18 cellular contexts compared by ENCODE assay signal in the genomic region with DNA sequence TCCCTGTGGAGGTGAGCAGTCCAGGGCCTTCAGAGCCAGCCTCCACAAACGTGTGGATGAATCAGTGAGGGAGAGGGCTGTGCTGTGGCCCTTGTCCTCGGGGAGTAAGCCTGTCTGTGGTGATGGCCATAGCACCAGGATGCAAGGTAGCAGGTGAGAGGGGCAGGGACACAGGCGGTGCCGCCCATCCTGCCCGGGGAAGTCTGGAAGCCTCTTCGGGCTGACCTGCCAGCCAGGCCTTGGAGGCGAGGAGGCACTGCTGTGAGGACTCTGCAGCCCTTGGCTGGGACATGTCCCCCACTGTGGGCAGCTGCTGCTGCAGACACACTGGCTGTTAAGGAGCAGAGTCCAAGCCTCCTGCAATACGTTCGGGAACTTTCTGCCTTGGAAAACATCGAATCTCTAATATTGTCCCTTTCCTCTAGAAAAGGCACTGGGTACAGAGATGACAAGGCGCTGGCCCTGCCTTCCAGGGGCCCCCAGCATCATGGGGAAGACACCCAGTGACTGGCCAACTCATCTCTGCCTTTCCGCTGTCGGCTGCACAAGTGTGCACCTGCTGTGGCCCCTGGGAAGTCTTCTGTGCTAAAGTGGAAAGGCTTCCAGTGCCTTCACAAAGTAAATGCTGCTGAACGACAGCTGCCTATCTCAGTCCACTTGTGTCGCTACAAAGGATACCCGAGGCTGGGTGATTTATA.
"Had no signal": no experiment of that assay in that cellular context is flagged by ENCODE, and none has a peak within 500 bp of the region (broad histone marks: within the 10 kb centered on the region; RNA-seq: fewer than 3 reads in every experiment).

No MANE protein-coding gene starts in this region.

- H3K27me3 ChIP-seq: thyroid gland had no signal

- H3K27ac Mint-ChIP-seq: activated CD4-positive, alpha-beta memory T cell treated with anti-CD3 and anti-CD28 coated beads, Interleukin-2, amount 10 ng/mL, durations not matched to agents 7 days and 5 days; activated naive CD4-positive, alpha-beta T cell treated with anti-CD3 and anti-CD28 coated beads, Interleukin-2, amount 50 U/mL, for 72 hours; effector memory CD8-positive, alpha-beta T cell; mesothelial cell of epicardium; nephron progenitor cell had no signal

- H3K36me3 ChIP-seq: adrenal gland, breast epithelium, thyroid gland had no signal

- H3K27ac ChIP-seq: adrenal gland, breast epithelium, thyroid gland had no signal

- H3K9me3 ChIP-seq: adrenal gland, thyroid gland had no signal

- H3K9me3 Mint-ChIP-seq: activated CD4-positive, alpha-beta memory T cell treated with anti-CD3 and anti-CD28 coated beads, Interleukin-2, amount 10 ng/mL, durations not matched to agents 7 days and 5 days; activated naive CD4-positive, alpha-beta T cell treated with anti-CD3 and anti-CD28 coated beads, Interleukin-2, amount 50 U/mL, for 72 hours; effector memory CD8-positive, alpha-beta T cell; mesothelial cell of epicardium had no signal

- H3K4me1 ChIP-seq: adrenal gland, breast epithelium had no signal

- H3K36me3 Mint-ChIP-seq: activated naive CD4-positive, alpha-beta T cell treated with anti-CD3 and anti-CD28 coated beads, Interleukin-2, amount 50 U/mL, for 72 hours; mesothelial cell of epicardium had no signal

- DNase-seq: activated CD4-positive, alpha-beta memory T cell treated with anti-CD3 and anti-CD28 coated beads, Interleukin-2, amount 10 ng/mL, durations not matched to agents 7 days and 5 days; activated CD4-positive, CD25-positive, alpha-beta regulatory T cell; activated gamma-delta T cell; activated T-cell treated with anti-CD3 and anti-CD28 coated beads, Interleukin-2, amount 50 U/mL, for 1 hour; effector memory CD8-positive, alpha-beta T cell; hypothalamus; occipital lobe; retina; stimulated activated CD4-positive, alpha-beta T cell treated with anti-CD3 and anti-CD28 coated beads, Interleukin-2, amount 100 ng/mL, for 24 hours; stimulated activated naive CD4-positive, alpha-beta T cell treated with Interleukin-2 at 50 U/mL for 16 hours; T-helper 1 cell; T-helper 9 cell; thyroid gland had no signal

- ATAC-seq: activated naive CD4-positive, alpha-beta T cell treated with anti-CD3 and anti-CD28 coated beads, Interleukin-2, amount 50 U/mL, for 72 hours; effector memory CD8-positive, alpha-beta T cell had no signal

- H3K4me3 ChIP-seq: adrenal gland, breast epithelium, thyroid gland had no signal

- H3K4me3 Mint-ChIP-seq: activated CD4-positive, alpha-beta memory T cell treated with anti-CD3 and anti-CD28 coated beads, Interleukin-2, amount 10 ng/mL, durations not matched to agents 7 days and 5 days; effector memory CD8-positive, alpha-beta T cell; mesothelial cell of epicardium; nephron progenitor cell had no signal
